ENCODE assay signal across 15 cellular contexts in the genomic region with DNA sequence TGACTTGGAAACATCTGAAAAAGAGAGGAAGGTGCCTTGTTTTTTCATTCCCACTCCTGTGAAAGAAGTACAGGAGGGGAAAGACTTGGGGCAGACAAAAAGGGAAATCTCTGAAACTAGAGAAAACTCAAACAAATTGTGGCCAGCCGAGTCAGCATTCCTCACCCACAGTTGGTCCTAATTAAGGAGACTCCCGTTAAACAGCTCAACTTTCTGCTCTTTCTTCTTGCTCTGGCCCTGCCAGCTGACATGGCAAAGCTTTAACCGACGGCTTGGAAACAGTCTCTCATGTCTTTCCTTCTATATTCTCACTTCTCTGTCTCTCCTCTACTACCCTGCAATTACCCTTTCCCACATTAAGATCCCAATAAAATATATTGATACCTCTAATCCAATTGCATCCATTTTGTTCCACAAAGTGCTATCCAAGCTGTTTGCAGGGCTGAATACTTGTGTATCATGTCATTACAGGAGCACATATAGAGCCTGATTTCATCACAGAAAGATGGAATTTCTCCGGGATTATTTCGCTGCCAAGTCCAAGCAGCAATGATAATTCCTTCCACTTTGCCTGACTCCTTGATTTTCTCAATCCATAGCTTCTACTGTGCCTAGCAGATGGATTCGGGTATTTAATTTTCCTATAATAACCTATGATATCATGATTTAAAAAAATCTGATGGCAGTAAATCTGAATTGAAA.
DNase-seq lines count a peak whose midpoint lies in the region; ATAC-seq and TF ChIP-seq lines count a peak whose summit lies in the region.
"Had no signal": no experiment of that assay in that cellular context is flagged by ENCODE, and none has a peak within 500 bp of the region (broad histone marks: within the 10 kb centered on the region; RNA-seq: fewer than 3 reads in every experiment).

No MANE protein-coding gene starts in this region.

- no peak overlapping the region for H3K18ac ChIP-seq in neuronal stem cell (ENCODE audit: low read length)

- H4K91ac ChIP-seq in neuronal stem cell (ENCODE audit: low read depth, low read length, poor library complexity), result no peak overlapping the region

- H3K4me1 ChIP-seq in RWPE2 (ENCODE audit: insufficient read depth, poor library complexity, severe bottlenecking) (peaks cover 33% of the 10 kb centered on the region), neuronal stem cell (ENCODE audit: control insufficient read depth in 2 of 2, insufficient read depth in 1 of 2, low read depth in 1 of 2, low read length in 2 of 2) (peaks cover 26 to 33% of the 10 kb centered on the region in 2 donors)

- H3K36me3 ChIP-seq in RWPE2 (ENCODE audit: low read depth) (peaks cover 32% of the 10 kb centered on the region), neuronal stem cell (replicated peaks in 1 of 2; ENCODE audit: control insufficient read depth in 2 of 2, insufficient read depth in 2 of 2, low read length in 2 of 2) (peaks cover 8 to 11% of the 10 kb centered on the region in 2 donors)

- H3K27ac Mint-ChIP-seq in endothelial cell (ENCODE audit: unreplicated experiment), result peak overlapping the region; percentile 67
- H3K27ac Mint-ChIP-seq: activated CD4-positive, alpha-beta memory T cell treated with anti-CD3 and anti-CD28 coated beads, Interleukin-2, amount 10 ng/mL, durations not matched to agents 7 days and 5 days had no signal

- H3K27ac ChIP-seq in RWPE2 (ENCODE audit: poor library complexity, severe bottlenecking), result peak overlapping the region; percentile 55
- H3K27ac ChIP-seq in neuronal stem cell (replicated peaks; ENCODE audit: low read length), result peak overlapping the region; percentile 86
- H3K27ac ChIP-seq: HL-60 had no signal

- ATAC-seq in RWPE2 (ENCODE audit: low read depth), result no peak
- ATAC-seq in GM21786 (IDR thresholded peaks at IDR 0.05; ENCODE audit: unreplicated experiment), result no peak
- ATAC-seq in HG02885 (IDR thresholded peaks at IDR 0.05; ENCODE audit: poor library complexity, unreplicated experiment), result no peak

- no peaks in the 10 kb centered on the region for H3K9me3 ChIP-seq in RWPE2 (ENCODE audit: severe bottlenecking)
- H3K9me3 ChIP-seq in neuronal stem cell (replicated peaks in 1 of 2; ENCODE audit: control insufficient read depth in 2 of 2, insufficient read depth in 1 of 2, low read depth in 1 of 2, low read length in 2 of 2), result peaks cover 0 to 4% of the 10 kb centered on the region in 2 donors

- peak; percentile 45 for DNase-seq in Ammon's horn (ENCODE audit: low spot score)
- DNase-seq in RWPE2 (ENCODE audit: low spot score), result no peak
- no peak for DNase-seq in endothelial cell (ENCODE audit: low spot score)
- no peak for DNase-seq in neuronal stem cell (ENCODE audit: low spot score)
- DNase-seq in erythroblast (lab: John Stamatoyannopoulos, UW), result no peak
- DNase-seq in A172 (ENCODE audit: low spot score), result no peak
- DNase-seq: activated CD4-positive, alpha-beta memory T cell treated with anti-CD3 and anti-CD28 coated beads, Interleukin-2, amount 10 ng/mL, durations not matched to agents 7 days and 5 days; activated gamma-delta T cell; CD4-positive, alpha-beta memory T cell; cerebellar nuclear complex; NCI-H2227 treated with DMSO at 0.1 percent for 48 hours; occipital lobe had no signal

- H3K36me3 Mint-ChIP-seq in endothelial cell (ENCODE audit: low read depth, unreplicated experiment), result no peaks in the 10 kb centered on the region
- H3K36me3 Mint-ChIP-seq: CD4-positive, alpha-beta memory T cell had no signal

- H4K8ac ChIP-seq in neuronal stem cell (ENCODE audit: low read depth, low read length), result no peak overlapping the region

- no peak overlapping the region for H3K4me3 ChIP-seq in RWPE2 (ENCODE audit: severe bottlenecking)
- no peak overlapping the region for H3K4me3 ChIP-seq in neuronal stem cell (ENCODE audit: low read length in 2 of 2)

- H2BK5ac ChIP-seq in neuronal stem cell (ENCODE audit: low read length), result no peak overlapping the region

- H3K4me2 ChIP-seq in neuronal stem cell (ENCODE audit: insufficient read depth, low read length, poor library complexity, severe bottlenecking), result no peak overlapping the region

- peaks cover 4% of the 10 kb centered on the region for H3K27me3 Mint-ChIP-seq in endothelial cell (ENCODE audit: unreplicated experiment)
- H3K27me3 Mint-ChIP-seq: CD4-positive, alpha-beta memory T cell had no signal

- H3K4me1 Mint-ChIP-seq in endothelial cell (ENCODE audit: unreplicated experiment), result peaks cover 29% of the 10 kb centered on the region
- H3K4me1 Mint-ChIP-seq: activated CD4-positive, alpha-beta memory T cell treated with anti-CD3 and anti-CD28 coated beads, Interleukin-2, amount 10 ng/mL, durations not matched to agents 7 days and 5 days; CD4-positive, alpha-beta memory T cell had no signal

- no peak overlapping the region for H2AK5ac ChIP-seq in neuronal stem cell (ENCODE audit: low read depth, low read length)

- no peak overlapping the region for H3K14ac ChIP-seq in neuronal stem cell (ENCODE audit: low read length)

- no peak for TF ChIP-seq POLR2A in erythroblast (IDR thresholded peaks at IDR 0.05; ENCODE audit: low read length)

- H3K27me3 ChIP-seq in RWPE2 (ENCODE audit: insufficient read depth, poor library complexity, severe bottlenecking) (no peaks in the 10 kb centered on the region), neuronal stem cell (ENCODE audit: control insufficient read depth in 3 of 3, insufficient read depth in 3 of 3, low read depth in 1 of 3, low read length in 3 of 3) (no peaks in the 10 kb centered on the region)

- no peaks in the 10 kb centered on the region for H3K9me3 Mint-ChIP-seq in endothelial cell (ENCODE audit: unreplicated experiment)
- H3K9me3 Mint-ChIP-seq: activated CD4-positive, alpha-beta memory T cell treated with anti-CD3 and anti-CD28 coated beads, Interleukin-2, amount 10 ng/mL, durations not matched to agents 7 days and 5 days had no signal

- no peak overlapping the region for H3K4ac ChIP-seq in neuronal stem cell (ENCODE audit: low read length)

- no peak overlapping the region for H2AFZ ChIP-seq in neuronal stem cell (ENCODE audit: low read length)

- no peak overlapping the region for H3K23ac ChIP-seq in neuronal stem cell (ENCODE audit: low read depth, low read length, poor library complexity)

- no peak overlapping the region for H2BK120ac ChIP-seq in neuronal stem cell (ENCODE audit: low read depth, low read length)

- TF ChIP-seq CTCF in RWPE2 (IDR thresholded peaks at IDR 0.05; ENCODE audit: poor library complexity, severe bottlenecking), result no peak
- TF ChIP-seq CTCF in endothelial cell (IDR thresholded peaks at IDR 0.05; ENCODE audit: unreplicated experiment), result no peak

- no peak overlapping the region for H2BK15ac ChIP-seq in neuronal stem cell (ENCODE audit: low read length)

- H3K4me3 Mint-ChIP-seq in endothelial cell (ENCODE audit: unreplicated experiment), result no peak overlapping the region
- H3K4me3 Mint-ChIP-seq: activated CD4-positive, alpha-beta memory T cell treated with anti-CD3 and anti-CD28 coated beads, Interleukin-2, amount 10 ng/mL, durations not matched to agents 7 days and 5 days; CD4-positive, alpha-beta memory T cell had no signal

- H3K79me1 ChIP-seq in neuronal stem cell (ENCODE audit: low read depth, low read length), result peaks cover 3% of the 10 kb centered on the region

- no peak overlapping the region for H2BK12ac ChIP-seq in neuronal stem cell (ENCODE audit: low read length)

- no CpG with 5 or more reads among the region's 7 CpGs for WGBS in neuronal stem cell (ENCODE audit: extremely low coverage in 2 of 2, insufficient read length in 2 of 2, insufficient replicate concordance in 1 of 2), 2 donors

- H3K9ac ChIP-seq in neuronal stem cell (ENCODE audit: low read depth, low read length, poor library complexity), result no peak overlapping the region
